Comparison of ENCODE assay signal across 16 cellular contexts in the genomic region with DNA sequence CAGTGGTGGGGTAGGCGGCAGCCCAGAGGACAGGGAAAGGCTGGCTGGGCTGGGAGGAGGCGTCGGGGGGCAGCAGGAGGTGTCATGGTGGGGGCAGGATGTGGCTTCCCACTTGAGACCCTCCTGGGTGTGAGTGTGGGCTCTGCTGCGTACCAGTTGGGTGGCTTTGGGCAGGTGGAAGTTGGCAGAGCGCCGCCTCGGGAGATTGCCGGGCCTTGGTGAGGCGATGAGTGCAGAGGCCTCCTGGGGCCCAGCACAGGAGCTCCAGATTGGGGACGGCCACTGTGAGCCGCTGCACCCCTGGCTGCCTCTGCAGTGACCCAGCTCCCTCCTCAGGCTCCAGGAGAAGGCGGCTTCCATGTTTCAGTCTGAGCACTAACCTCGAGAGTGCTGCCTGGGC.
"Had no signal": no experiment of that assay in that cellular context is flagged by ENCODE, and none has a peak within 500 bp of the region (broad histone marks: within the 10 kb centered on the region; RNA-seq: fewer than 3 reads in every experiment).

No MANE protein-coding gene starts in this region.

- H3K9me3 Mint-ChIP-seq: activated CD4-positive, alpha-beta memory T cell treated with anti-CD3 and anti-CD28 coated beads, Interleukin-2, amount 10 ng/mL, durations not matched to agents 7 days and 5 days; activated T-cell treated with anti-CD3 and anti-CD28 coated beads, Interleukin-2, amount 50 U/mL, for 4 hours; nephron had no signal

- H3K27ac ChIP-seq: sigmoid colon, vagina had no signal

- DNase-seq: activated CD4-positive, alpha-beta memory T cell treated with anti-CD3 and anti-CD28 coated beads, Interleukin-2, amount 10 ng/mL, durations not matched to agents 7 days and 5 days; activated CD4-positive, alpha-beta T cell treated with anti-CD3 and anti-CD28 coated beads for 4 hours; activated effector memory CD4-positive, alpha-beta T cell treated with Interleukin-2 at 50 U/mL for 16 hours; activated naive CD4-positive, alpha-beta T cell treated with anti-CD3 and anti-CD28 coated beads, Interleukin-2, amount 50 U/mL, for 16 hours; activated T-cell treated with anti-CD3 and anti-CD28 coated beads, Interleukin-2, amount 50 U/mL, for 4 hours; dorsolateral prefrontal cortex; erythroblast; hippocampal formation; sigmoid colon; stimulated activated CD4-positive, alpha-beta T cell treated with anti-CD3 and anti-CD28 coated beads, Interleukin-12 subunit alpha, Interleukin-12 subunit beta, amount 100 ng/mL, for 4 hours; stimulated activated CD4-positive, alpha-beta T cell treated with anti-CD3 and anti-CD28 coated beads, Interleukin-2, amount 100 ng/mL, for 24 hours; T-helper 17 cell had no signal

- H3K27ac Mint-ChIP-seq: activated CD4-positive, alpha-beta memory T cell treated with anti-CD3 and anti-CD28 coated beads, Interleukin-2, amount 10 ng/mL, durations not matched to agents 7 days and 5 days; T-helper 17 cell had no signal

- H3K36me3 ChIP-seq: prostate gland, vagina had no signal

- H3K27me3 ChIP-seq: dorsolateral prefrontal cortex, sigmoid colon, tibial nerve, vagina had no signal

- H3K4me1 Mint-ChIP-seq: activated CD4-positive, alpha-beta memory T cell treated with anti-CD3 and anti-CD28 coated beads, Interleukin-2, amount 10 ng/mL, durations not matched to agents 7 days and 5 days; T-helper 17 cell had no signal

- H3K9me3 ChIP-seq: prostate gland, sigmoid colon, tibial nerve, vagina had no signal

- H3K4me3 ChIP-seq: dorsolateral prefrontal cortex, prostate gland, sigmoid colon, tibial nerve, vagina had no signal

- ATAC-seq: activated T-cell treated with anti-CD3 and anti-CD28 coated beads, Interleukin-2, amount 50 U/mL, for 4 hours; T-helper 17 cell had no signal

- H3K4me3 Mint-ChIP-seq: activated CD4-positive, alpha-beta memory T cell treated with anti-CD3 and anti-CD28 coated beads, Interleukin-2, amount 10 ng/mL, durations not matched to agents 7 days and 5 days; activated T-cell treated with anti-CD3 and anti-CD28 coated beads, Interleukin-2, amount 50 U/mL, for 4 hours; nephron; T-helper 17 cell had no signal
